Comparison of ENCODE assay signal across 16 cellular contexts in the genomic region with DNA sequence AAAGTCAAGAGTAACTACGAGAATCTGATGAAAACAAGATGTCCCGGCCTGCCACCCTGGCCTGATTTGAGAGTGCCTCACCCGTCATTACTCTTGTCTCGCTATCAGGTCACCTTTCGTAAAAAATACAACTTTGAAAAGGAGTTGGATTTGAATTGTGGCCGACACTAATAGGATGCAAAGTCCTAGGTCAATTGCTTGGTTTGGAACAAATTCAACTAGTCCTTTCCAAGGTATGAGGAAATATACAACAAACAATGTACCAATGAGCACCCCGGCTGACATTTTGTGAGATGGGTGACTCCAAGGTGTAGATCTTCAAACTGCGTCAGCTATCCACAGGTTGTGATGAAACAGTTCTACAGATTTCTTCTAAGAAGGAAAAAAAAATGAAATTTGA.
A peak's percentile ranks its signal among the peaks of the same experiment; 100 is the strongest.
DNase-seq lines count a peak whose midpoint lies in the region; ATAC-seq and TF ChIP-seq lines count a peak whose summit lies in the region.
"Had no signal": no experiment of that assay in that cellular context is flagged by ENCODE, and none has a peak within 500 bp of the region (broad histone marks: within the 10 kb centered on the region; RNA-seq: fewer than 3 reads in every experiment).

No MANE protein-coding gene starts in this region.

- TF ChIP-seq CTCF in esophagus muscularis mucosa (IDR thresholded peaks at IDR 0.05) = no peak

- H3K27me3 Mint-ChIP-seq in CD4-positive, alpha-beta memory T cell = no peaks in the 10 kb centered on the region
- no peaks in the 10 kb centered on the region for H3K27me3 Mint-ChIP-seq in naive B cell
- H3K27me3 Mint-ChIP-seq in stimulated activated memory B cell treated with anti-CD40 and anti-IgM and Interleukin-4, amounts not matched to agents 10 μg/mL and 1 μg/mL and 100 μg/mL, for 72 hours = no peaks in the 10 kb centered on the region

- H3K9me3 ChIP-seq in CD4-positive, alpha-beta memory T cell (ENCODE audit: control insufficient read depth in 1 of 2, low read length in 2 of 2) = no peaks in the 10 kb centered on the region
- no peaks in the 10 kb centered on the region for H3K9me3 ChIP-seq in esophagus muscularis mucosa
- H3K9me3 ChIP-seq: BE2C, Peyer's patch had no signal

- no peak for ATAC-seq in naive B cell (ENCODE audit: low read depth in 2 of 2)
- no peak for ATAC-seq in stimulated activated memory B cell treated with anti-CD40 and anti-IgM and Interleukin-4, amounts not matched to agents 10 μg/mL and 1 μg/mL and 100 μg/mL, for 72 hours

- no peak overlapping the region for H3K4me3 Mint-ChIP-seq in CD4-positive, alpha-beta memory T cell
- H3K4me3 Mint-ChIP-seq in naive B cell = no peak overlapping the region
- no peak overlapping the region for H3K4me3 Mint-ChIP-seq in stimulated activated memory B cell treated with anti-CD40 and anti-IgM and Interleukin-4, amounts not matched to agents 10 μg/mL and 1 μg/mL and 100 μg/mL, for 72 hours
- H3K4me3 Mint-ChIP-seq: H9 had no signal

- TF ChIP-seq POLR2A in esophagus muscularis mucosa (IDR thresholded peaks at IDR 0.05; ENCODE audit: low read depth) = no peak

- H3K4me3 ChIP-seq in CD4-positive, alpha-beta memory T cell (ENCODE audit: low read length in 2 of 2) = no peak overlapping the region
- H3K4me3 ChIP-seq in esophagus muscularis mucosa = no peak overlapping the region
- H3K4me3 ChIP-seq: Peyer's patch had no signal

- intact Hi-C loops in CD4-positive, alpha-beta memory T cell (cut with micrococcal nuclease) = no loop called here
- intact Hi-C loops in esophagus muscularis mucosa (cut with DNase I) = no loop called here

- CTCF ChIA-PET in CD4-positive, alpha-beta memory T cell (lab: Charles Lee; ENCODE audit: partially characterized antibody) = no interaction called here

- no peak for DNase-seq in CD4-positive, alpha-beta memory T cell
- DNase-seq in NCI-H460 (ENCODE audit: extremely low read depth, low read depth) (peak; percentile 22), naive B cell (no peak), SIG-M5 (lab: John Stamatoyannopoulos, UW) (no peak), esophagus muscularis mucosa (ENCODE audit: extremely low spot score) (no peak)
- no peak for DNase-seq in stimulated activated CD4-positive, alpha-beta T cell treated with anti-CD3 and anti-CD28 coated beads, Interleukin-15, amount 100 ng/mL, for 24 hours
- DNase-seq: BE2C, DMS 273 treated with DMSO at 0.1 percent for 48 hours, H9, MV-4-11, NCI-H1417 treated with DMSO at 0.1 percent for 48 hours, NCI-H2029, NCI-H510A treated with DMSO at 0.1 percent for 48 hours, Peyer's patch, SHP77 had no signal

- peaks cover 35 to 63% (median 52%) of the 10 kb centered on the region in 4 donors for H3K4me1 Mint-ChIP-seq in CD4-positive, alpha-beta memory T cell
- H3K4me1 Mint-ChIP-seq in naive B cell = peaks cover 25 to 56% (median 26%) of the 10 kb centered on the region in 3 donors
- H3K4me1 Mint-ChIP-seq in stimulated activated memory B cell treated with anti-CD40 and anti-IgM and Interleukin-4, amounts not matched to agents 10 μg/mL and 1 μg/mL and 100 μg/mL, for 72 hours = peaks cover 40% of the 10 kb centered on the region

- WGBS in esophagus muscularis mucosa = 95% methylated on average over 8 of the region's 8 CpGs

- no peak overlapping the region for H3K27ac ChIP-seq in CD4-positive, alpha-beta memory T cell (ENCODE audit: low read depth, low read length)
- H3K27ac ChIP-seq in esophagus muscularis mucosa (replicated peaks in 1 of 4) = no peak overlapping the region

- peak overlapping the region in 6 of 7 donors; percentile 28 to 70 (median 47) for H3K27ac Mint-ChIP-seq in CD4-positive, alpha-beta memory T cell
- H3K27ac Mint-ChIP-seq in naive B cell = peak overlapping the region in 4 of 6 donors; percentile 22 to 50 (median 43)
- H3K27ac Mint-ChIP-seq in stimulated activated memory B cell treated with anti-CD40 and anti-IgM and Interleukin-4, amounts not matched to agents 10 μg/mL and 1 μg/mL and 100 μg/mL, for 72 hours = peak overlapping the region; percentile 26
- H3K27ac Mint-ChIP-seq: H9 had no signal

- POLR2A ChIA-PET in CD4-positive, alpha-beta memory T cell (lab: Charles Lee; ENCODE audit: partially characterized antibody) = no interaction called here

- no peak for TF ChIP-seq EP300 in esophagus muscularis mucosa (IDR thresholded peaks at IDR 0.05)

- peaks cover 0 to 3% (median 0%) of the 10 kb centered on the region in 8 donors for H3K9me3 Mint-ChIP-seq in CD4-positive, alpha-beta memory T cell
- no peaks in the 10 kb centered on the region for H3K9me3 Mint-ChIP-seq in naive B cell
- H3K9me3 Mint-ChIP-seq in stimulated activated memory B cell treated with anti-CD40 and anti-IgM and Interleukin-4, amounts not matched to agents 10 μg/mL and 1 μg/mL and 100 μg/mL, for 72 hours = no peaks in the 10 kb centered on the region
- H3K9me3 Mint-ChIP-seq: H9 had no signal

- no peaks in the 10 kb centered on the region for H3K27me3 ChIP-seq in CD4-positive, alpha-beta memory T cell (ENCODE audit: insufficient read depth, low read length)
- no peaks in the 10 kb centered on the region for H3K27me3 ChIP-seq in esophagus muscularis mucosa
- H3K27me3 ChIP-seq: BE2C, Peyer's patch had no signal

- H3K36me3 ChIP-seq in CD4-positive, alpha-beta memory T cell (ENCODE audit: insufficient read depth, low read length) = no peaks in the 10 kb centered on the region
- no peaks in the 10 kb centered on the region for H3K36me3 ChIP-seq in esophagus muscularis mucosa
- H3K36me3 ChIP-seq: BE2C, Peyer's patch had no signal

- H3K36me3 Mint-ChIP-seq in CD4-positive, alpha-beta memory T cell = peaks cover 54 to 59% of the 10 kb centered on the region in 2 donors
- H3K36me3 Mint-ChIP-seq in naive B cell = peaks cover 10 to 37% of the 10 kb centered on the region in 2 donors
- H3K36me3 Mint-ChIP-seq in stimulated activated memory B cell treated with anti-CD40 and anti-IgM and Interleukin-4, amounts not matched to agents 10 μg/mL and 1 μg/mL and 100 μg/mL, for 72 hours = peaks cover 58% of the 10 kb centered on the region

- H3K4me1 ChIP-seq in CD4-positive, alpha-beta memory T cell (ENCODE audit: insufficient read depth, low read length) = peaks cover 10% of the 10 kb centered on the region
- H3K4me1 ChIP-seq in esophagus muscularis mucosa = peaks cover 20 to 48% (median 34%) of the 10 kb centered on the region in 4 donors
- H3K4me1 ChIP-seq: BE2C had no signal
